Comparison of ENCODE assay signal across 8 cellular contexts in genomic region chr21:43728467-43729390, GRCh38. TPM values are rescaled to one million over a fixed set of nuclear protein-coding genes. Genes with fewer than 3 reads are reported as not detected.
DNase-seq lines count a peak whose midpoint lies in the region; ATAC-seq, FAIRE-seq and TF ChIP-seq lines count a peak whose summit lies in the region.

No MANE protein-coding gene starts in this region.

- POLR2A ChIA-PET in naive thymus-derived CD4-positive, alpha-beta T cell (lab: Charles Lee): interaction anchor here (1.3 to 1.7 kb wide), 2 partner anchors 9 to 61 kb away, joined by 4 to 10 read pairs; no protein-coding TSS in a partner anchor

- H3K4me3 ChIP-seq in fibroblast of mammary gland (ENCODE audit: control insufficient read depth, low read depth, low read length): peak overlapping the region; percentile 52
- H3K4me3 ChIP-seq in naive thymus-derived CD4-positive, alpha-beta T cell (ENCODE audit: low read length): peak overlapping the region; percentile 50

- DNase-seq in COLO829 (ENCODE audit: low spot score): peak; percentile 90
- peak; percentile 91 for DNase-seq in HTR-8/SVneo (ENCODE audit: insufficient read length, low spot score)
- peak; percentile 98 for DNase-seq in RPMI7951 (ENCODE audit: low read depth)
- DNase-seq in activated T-helper 9 cell treated with anti-CD3 and anti-CD28 coated beads, Interleukin-2, amount 50 U/mL, for 16 hours (ENCODE audit: low read depth): peak; percentile 71
- peak; percentile 98 for DNase-seq in fibroblast of mammary gland (ENCODE audit: low read depth)
- DNase-seq in naive thymus-derived CD4-positive, alpha-beta T cell: peak; percentile 52 to 88 (median 65)
- peak; percentile 78 to 85 for DNase-seq in stimulated activated CD8-positive, alpha-beta memory T cell treated with anti-CD3 and anti-CD28 coated beads, Interleukin-7, amount 100 ng/mL, for 48 hours (ENCODE audit: extremely low read depth in 1 of 2, low read depth in 1 of 2)

- FAIRE-seq in HTR-8/SVneo (lab: Jason Lieb, UNC): peak; percentile 96

- H3K27ac Mint-ChIP-seq in naive thymus-derived CD4-positive, alpha-beta T cell: peak overlapping the region; percentile 56 to 90 (median 80)

- peak overlapping the region; percentile 58 for H3K27ac ChIP-seq in naive thymus-derived CD4-positive, alpha-beta T cell (ENCODE audit: low read depth, low read length)

- H3K4me3 Mint-ChIP-seq in naive thymus-derived CD4-positive, alpha-beta T cell: peak overlapping the region; percentile 70 to 92 (median 86)

- H3K27me3 Mint-ChIP-seq in naive thymus-derived CD4-positive, alpha-beta T cell: no peaks in the 10 kb centered on the region

- H3K9me3 ChIP-seq in naive thymus-derived CD4-positive, alpha-beta T cell (ENCODE audit: control insufficient read depth in 2 of 3, low read length in 3 of 3): no peaks in the 10 kb centered on the region

- CTCF ChIA-PET in naive thymus-derived CD4-positive, alpha-beta T cell (lab: Charles Lee): interaction anchor here (1.3 kb wide), 1 partner anchor 247 kb away, joined by 3 read pairs; no protein-coding TSS in a partner anchor

- intact Hi-C loops in naive thymus-derived CD4-positive, alpha-beta T cell (cut with micrococcal nuclease): loop anchor here (1.0 to 5.0 kb wide), 3 partner anchors 9 to 60 kb away; partner anchors contain the start of genes PDXK (in 2 of the 2), CSTB (in 1 of the 2) and RRP1 (in 1 of the 2)

- H3K4me1 ChIP-seq in naive thymus-derived CD4-positive, alpha-beta T cell (ENCODE audit: control insufficient read depth in 2 of 2, insufficient read depth in 2 of 2, low read length in 2 of 2): peaks cover 14 to 25% of the 10 kb centered on the region in 2 donors

- H3K9me3 Mint-ChIP-seq in naive thymus-derived CD4-positive, alpha-beta T cell: no peaks in the 10 kb centered on the region

- peaks cover 0 to 6% (median 4%) of the 10 kb centered on the region in 5 donors for H3K36me3 Mint-ChIP-seq in naive thymus-derived CD4-positive, alpha-beta T cell

- H3K27me3 ChIP-seq in naive thymus-derived CD4-positive, alpha-beta T cell (ENCODE audit: control insufficient read depth in 2 of 2, insufficient read depth in 2 of 2, low read length in 2 of 2): no peaks in the 10 kb centered on the region

- peak; percentile 64 for ATAC-seq in GM21367 (IDR thresholded peaks at IDR 0.05; ENCODE audit: unreplicated experiment)
- peak; percentile 90 for ATAC-seq in naive thymus-derived CD4-positive, alpha-beta T cell

- H3K36me3 ChIP-seq in naive thymus-derived CD4-positive, alpha-beta T cell (ENCODE audit: control insufficient read depth in 2 of 3, insufficient read depth in 3 of 3, low read length in 3 of 3): peaks cover 0 to under 1% (median 0%) of the 10 kb centered on the region in 3 experiments

- H3K4me1 Mint-ChIP-seq in naive thymus-derived CD4-positive, alpha-beta T cell: peaks cover 37 to 68% (median 54%) of the 10 kb centered on the region in 7 donors

- no peak for TF ChIP-seq CTCF in fibroblast of mammary gland (conservative IDR thresholded peaks at IDR 0.05; ENCODE audit: control insufficient read depth, insufficient read depth, low read depth, low read length)

RNA-seq across cellular contexts. Expression of gene PDXK, which starts 9.8 kb away (rescaled TPM):
- 41.3 and 41.8 TPM in 2 replicates for total RNA-seq in RPMI7951 (2014; rRNA removed; shearing (Covaris generic))
- 100 to 1,000 TPM in 1 of 5 experiments, 10 to 100 TPM in 4; 71.1 to 103 (median 97.0) TPM for total RNA-seq in naive thymus-derived CD4-positive, alpha-beta T cell
- 10 to 100 TPM; 27.8 to 40.3 TPM for polyA plus RNA-seq in naive thymus-derived CD4-positive, alpha-beta T cell

RNA-seq across cellular contexts. Expression of gene CSTB, which starts 47.4 kb away (rescaled TPM):
- total RNA-seq in RPMI7951 (2014; rRNA removed; shearing (Covaris generic)): 17.6 and 25.7 TPM in 2 replicates
- 10 to 100 TPM; 14.7 to 66.5 (median 36.6) TPM for total RNA-seq in naive thymus-derived CD4-positive, alpha-beta T cell
- polyA plus RNA-seq in naive thymus-derived CD4-positive, alpha-beta T cell: 10 to 100 TPM; 52.2 to 59.7 TPM

Comparison
In these comparisons a context has a peak if more than half of its experiments do, and no peak if none do; other contexts are left out.
1. Peak in every context shown above with its lines: DNase-seq, ATAC-seq, H3K4me3 ChIP-seq and H3K27ac ChIP-seq.